In genomic region chr3:172666873-172667694, GRCh38 we compare ENCODE assay signal across 8 cellular contexts. TPM values are rescaled to one million over a fixed set of nuclear protein-coding genes. Genes with fewer than 3 reads are reported as not detected.
DNase-seq lines count a peak whose midpoint lies in the region; ATAC-seq and TF ChIP-seq lines count a peak whose summit lies in the region.

No MANE protein-coding gene starts in this region.

- peak; percentile 98 for ATAC-seq in GM19035 (IDR thresholded peaks at IDR 0.05; ENCODE audit: unreplicated experiment)
- ATAC-seq in HG03175 (IDR thresholded peaks at IDR 0.05; ENCODE audit: unreplicated experiment), result peak; percentile 99

- intact Hi-C loops in mammary epithelial cell (cut with micrococcal nuclease), result loop anchor here (1.0 to 5.0 kb wide), 6 partner anchors 44 to 1020 kb away; no protein-coding TSS in a partner anchor

- dilution Hi-C loops in mammary epithelial cell (cut with HindIII; ENCODE audit: low sequenced_read_pairs), result no loop called here

- no peak overlapping the region for H3K4me2 ChIP-seq in mammary epithelial cell (ENCODE audit: insufficient read depth, low read depth, low read length)

- H3K79me2 ChIP-seq in mammary epithelial cell (ENCODE audit: insufficient read depth, low read length), result peaks cover 7% of the 10 kb centered on the region

- CTCF ChIA-PET in mammary epithelial cell (lab: Charles Lee; ENCODE audit: low non-redundant PET), result interaction anchor here (0.6 to 0.9 kb wide), 4 partner anchors 30 to 674 kb away, joined by 3 to 8 read pairs (median 4); no protein-coding TSS in a partner anchor

- 60% methylated on average over 16 of the region's 16 CpGs for WGBS in mammary epithelial cell (ENCODE audit: low coverage, missing lambda C conversion rate)

- peak; percentile 92 for TF ChIP-seq CTCF in BE2C (IDR thresholded peaks at IDR 0.05; ENCODE audit: low read depth, low read length)
- TF ChIP-seq CTCF in WI38 (IDR thresholded peaks at IDR 0.05; ENCODE audit: low read depth, low read length), result peak; percentile 91
- TF ChIP-seq CTCF in mammary epithelial cell (conservative IDR thresholded peaks at IDR 0.05 in 1 of 2, IDR thresholded peaks at IDR 0.05 in 1 of 2; ENCODE audit: extremely low read depth in 1 of 2, insufficient read depth in 1 of 2, low read depth in 1 of 2, low read length in 2 of 2), result peak; percentile 88 to 94
- peak; percentile 77 for TF ChIP-seq CTCF in kidney epithelial cell (IDR thresholded peaks at IDR 0.05; ENCODE audit: insufficient read depth, low read length, poor library complexity, severe bottlenecking)

- H2AFZ ChIP-seq in mammary epithelial cell (ENCODE audit: low read depth, low read length), result no peak overlapping the region

- H4K20me1 ChIP-seq in mammary epithelial cell (ENCODE audit: insufficient read depth, low read length), result no peaks in the 10 kb centered on the region

- H3K9me3 ChIP-seq in BE2C, result no peaks in the 10 kb centered on the region
- no peaks in the 10 kb centered on the region for H3K9me3 ChIP-seq in mammary epithelial cell (replicated peaks; ENCODE audit: insufficient read depth, low read length)

- H3K27me3 ChIP-seq in BE2C (no peaks in the 10 kb centered on the region), mammary epithelial cell (ENCODE audit: insufficient read depth, low read length) (no peaks in the 10 kb centered on the region), kidney epithelial cell (ENCODE audit: control insufficient read depth, insufficient read depth, low read length) (no peaks in the 10 kb centered on the region)

- H3K36me3 ChIP-seq in BE2C (no peaks in the 10 kb centered on the region), mammary epithelial cell (ENCODE audit: insufficient read depth, low read length) (no peaks in the 10 kb centered on the region), kidney epithelial cell (ENCODE audit: control insufficient read depth, insufficient read depth, low read length) (no peaks in the 10 kb centered on the region)

- H3K9ac ChIP-seq in mammary epithelial cell (ENCODE audit: insufficient read depth, low read length), result no peak overlapping the region

- H3K4me3 ChIP-seq in BE2C (ENCODE audit: low read depth, low read length) (no peak overlapping the region), WI38 (ENCODE audit: low read depth, low read length) (no peak overlapping the region), mammary epithelial cell (replicated peaks in 1 of 3; ENCODE audit: insufficient read depth in 1 of 3, low read depth in 2 of 3, low read length in 3 of 3) (no peak overlapping the region), kidney epithelial cell (ENCODE audit: low read depth, low read length) (no peak overlapping the region)

- peak; percentile 80 for DNase-seq in BE2C
- peak; percentile 82 for DNase-seq in NCI-H226
- peak; percentile 70 for DNase-seq in mammary epithelial cell
- no peak for DNase-seq in kidney epithelial cell (ENCODE audit: low read depth)
- DNase-seq in stimulated activated CD4-positive, alpha-beta T cell treated with anti-CD3 and anti-CD28 coated beads, Interleukin-4, amount 100 ng/mL, for 1 hour, result peak; percentile 66

- no peak overlapping the region for H3K27ac ChIP-seq in mammary epithelial cell (ENCODE audit: insufficient read depth, low read depth, low read length)

- H3K4me1 ChIP-seq in BE2C, result no peaks in the 10 kb centered on the region
- H3K4me1 ChIP-seq in mammary epithelial cell (ENCODE audit: insufficient read depth, low read length), result peaks cover 15% of the 10 kb centered on the region

- no TSS peak for BruUV-seq in mammary epithelial cell (replicated peaks; lab: Mats Ljungman, UMichigan)

- in situ Hi-C loops in mammary epithelial cell (cut with MboI; ENCODE audit: low sequenced_read_pairs in 2 of 2), result loop anchor here (10.0 kb wide), 1 partner anchor 182 kb away; no protein-coding TSS in a partner anchor

RNA-seq across cellular contexts. Expression of gene NCEH1, which starts 43.8 kb away (rescaled TPM):
- 4.0 TPM for polyA plus RNA-seq in BE2C (2012; ENCODE audit: insufficient read depth, insufficient read length, low read depth)
- total RNA-seq in mammary epithelial cell (10 to 100 TPM; 13.7 to 44.3 TPM), kidney epithelial cell (14.9 and 22.4 TPM in 2 replicates)
- 22.7 TPM for polyA plus RNA-seq in mammary epithelial cell
- 34.8 TPM for polyA minus RNA-seq in mammary epithelial cell
